Comparison of ENCODE assay signal across 13 cellular contexts in the genomic region with DNA sequence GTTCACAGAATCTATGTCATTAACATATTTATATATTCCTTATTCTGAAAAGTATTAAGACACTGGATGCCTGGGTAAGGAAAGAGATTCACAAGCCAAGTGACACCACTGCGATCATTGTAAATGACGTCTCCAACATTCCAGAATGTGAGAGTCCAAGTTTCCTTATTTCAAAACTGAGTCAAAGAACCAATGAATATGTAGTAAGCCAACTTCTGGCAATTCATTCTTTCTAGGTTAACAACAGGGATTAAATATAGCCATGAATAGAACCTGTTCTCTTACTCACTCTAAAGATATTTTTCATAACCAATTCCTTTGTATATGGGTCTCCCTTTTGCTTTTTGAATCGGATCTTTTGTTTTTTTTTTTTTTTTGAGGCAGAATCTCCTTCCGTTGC. TPM values are rescaled to one million over a fixed set of nuclear protein-coding genes. Genes with fewer than 3 reads are reported as not detected.
A peak's percentile ranks its signal among the peaks of the same experiment; 100 is the strongest.
DNase-seq lines count a peak whose midpoint lies in the region; ATAC-seq and TF ChIP-seq lines count a peak whose summit lies in the region.
"Had no signal": no experiment of that assay in that cellular context is flagged by ENCODE, and none has a peak within 500 bp of the region (broad histone marks: within the 10 kb centered on the region; RNA-seq: fewer than 3 reads in every experiment).

No MANE protein-coding gene starts in this region.

- H3K4me2 ChIP-seq in fibroblast of lung (ENCODE audit: extremely low read depth, insufficient read depth, low read length) = no peak overlapping the region

- CTCF ChIA-PET in BJ (lab: Yijun Ruan, JAX) = interaction anchor here (1.0 to 1.1 kb wide), 2 partner anchors 129 to 150 kb away, joined by 3 read pairs; no protein-coding TSS in a partner anchor

- H3K4me3 ChIP-seq in BJ (ENCODE audit: low read depth, low read length) = no peak overlapping the region
- H3K4me3 ChIP-seq in fibroblast of lung (replicated peaks in 1 of 4; ENCODE audit: control extremely low read depth in 1 of 4, insufficient read depth in 1 of 4, low read depth in 3 of 4, low read length in 4 of 4) = no peak overlapping the region
- H3K4me3 ChIP-seq: SJCRH30 had no signal

- H3K27me3 ChIP-seq in BJ (ENCODE audit: control insufficient read depth, insufficient read depth, low read length) = no peaks in the 10 kb centered on the region
- H3K27me3 ChIP-seq in fibroblast of lung (ENCODE audit: control insufficient read depth, insufficient read depth, low read length) = no peaks in the 10 kb centered on the region
- H3K27me3 ChIP-seq: SJCRH30 had no signal

- peaks cover 95% of the 10 kb centered on the region for H3K79me2 ChIP-seq in fibroblast of lung (ENCODE audit: control insufficient read depth, insufficient read depth, low read length)

- peak overlapping the region; percentile 85 for H3K27ac ChIP-seq in fibroblast of lung (ENCODE audit: insufficient read depth, low read length)
- H3K27ac ChIP-seq in caudate nucleus (ENCODE audit: low read depth, low read length) = no peak overlapping the region
- H3K27ac ChIP-seq: SJCRH30 had no signal

- POLR2A ChIA-PET in BJ (lab: Charles Lee) = no interaction called here

- intact Hi-C loops in sciatic nerve (cut with DNase I) = no loop called here

- H4K20me1 ChIP-seq in fibroblast of lung (ENCODE audit: control insufficient read depth, extremely low read depth, insufficient read depth, low read length) = no peaks in the 10 kb centered on the region

- DNase-seq in BJ (ENCODE audit: low read depth) (peak; percentile 87), fibroblast of lung (ENCODE audit: low read depth in 2 of 2) (peak; percentile 66 to 99), sciatic nerve (ENCODE audit: low spot score) (no peak), NCI-H774 (lab: John Stamatoyannopoulos, UW) (no peak), caudate nucleus (lab: John Stamatoyannopoulos, UW) (no peak), activated gamma-delta T cell treated with Interleukin-2 at 50 U/mL for 16 hours (no peak)
- DNase-seq: activated CD4-positive, alpha-beta T cell treated with anti-CD3 and anti-CD28 coated beads for 4 hours; activated naive CD4-positive, alpha-beta T cell treated with Interleukin-2 at 50 U/mL for 16 hours; CD4-positive, alpha-beta memory T cell; nephron progenitor cell; SJCRH30 had no signal

- ATAC-seq in SK-N-SH treated with all-trans-retinoic acid at 6 μM for 48 hours (peak; percentile 74), sciatic nerve (peak; percentile 59), HG03039 (IDR thresholded peaks at IDR 0.05; ENCODE audit: unreplicated experiment) (no peak)

- H2AFZ ChIP-seq in fibroblast of lung (ENCODE audit: low read length) = no peak overlapping the region

- TF ChIP-seq CTCF in BJ (IDR thresholded peaks at IDR 0.05; ENCODE audit: insufficient read depth, low read depth, low read length) = no peak
- TF ChIP-seq CTCF in fibroblast of lung (conservative IDR thresholded peaks at IDR 0.05 in 1 of 2, IDR thresholded peaks at IDR 0.05 in 1 of 2; ENCODE audit: low read depth in 1 of 2, low read length in 2 of 2) = no peak

- H3K9ac ChIP-seq in fibroblast of lung (ENCODE audit: insufficient read depth, low read length) = no peak overlapping the region

- peaks cover 13% of the 10 kb centered on the region for H3K4me1 ChIP-seq in fibroblast of lung (ENCODE audit: control insufficient read depth, extremely low read depth, insufficient read depth, low read length)
- H3K4me1 ChIP-seq: SJCRH30 had no signal

- peaks cover 7% of the 10 kb centered on the region for H3K36me3 ChIP-seq in BJ (ENCODE audit: control insufficient read depth, insufficient read depth, low read length)
- no peaks in the 10 kb centered on the region for H3K36me3 ChIP-seq in fibroblast of lung (ENCODE audit: control insufficient read depth, insufficient read depth, low read length)

- H3K9me3 ChIP-seq in fibroblast of lung (ENCODE audit: control insufficient read depth, insufficient read depth, low read depth, low read length) = no peaks in the 10 kb centered on the region
- H3K9me3 ChIP-seq: SJCRH30 had no signal

TF ChIP-seq in SK-N-SH treated with all-trans-retinoic acid at 6 μM for 48 hours, 23 proteins besides CTCF, POLR2A, EP300 and RAD21:
- no peak for TF ChIP-seq ISL1 (CRISPR knock-in tag; IDR thresholded peaks at IDR 0.05)
- TF ChIP-seq CSDC2 (CRISPR knock-in tag; IDR thresholded peaks at IDR 0.05) = no peak
- TF ChIP-seq PPARA (CRISPR knock-in tag; IDR thresholded peaks at IDR 0.05; ENCODE audit: borderline replicate concordance) = no peak
- TF ChIP-seq OSR1 (CRISPR knock-in tag; IDR thresholded peaks at IDR 0.05) = no peak
- no peak for TF ChIP-seq ZNF565 (CRISPR knock-in tag; conservative IDR thresholded peaks at IDR 0.05; ENCODE audit: low read depth)
- no peak for TF ChIP-seq ZC3H10 (CRISPR knock-in tag; IDR thresholded peaks at IDR 0.05)
- no peak for TF ChIP-seq ESRRG (CRISPR knock-in tag; IDR thresholded peaks at IDR 0.05)
- no peak for TF ChIP-seq TCF4 (CRISPR knock-in tag; IDR thresholded peaks at IDR 0.05; ENCODE audit: borderline replicate concordance)
- no peak for TF ChIP-seq GLIS3 (CRISPR knock-in tag; IDR thresholded peaks at IDR 0.05)
- TF ChIP-seq, protein P1, sequence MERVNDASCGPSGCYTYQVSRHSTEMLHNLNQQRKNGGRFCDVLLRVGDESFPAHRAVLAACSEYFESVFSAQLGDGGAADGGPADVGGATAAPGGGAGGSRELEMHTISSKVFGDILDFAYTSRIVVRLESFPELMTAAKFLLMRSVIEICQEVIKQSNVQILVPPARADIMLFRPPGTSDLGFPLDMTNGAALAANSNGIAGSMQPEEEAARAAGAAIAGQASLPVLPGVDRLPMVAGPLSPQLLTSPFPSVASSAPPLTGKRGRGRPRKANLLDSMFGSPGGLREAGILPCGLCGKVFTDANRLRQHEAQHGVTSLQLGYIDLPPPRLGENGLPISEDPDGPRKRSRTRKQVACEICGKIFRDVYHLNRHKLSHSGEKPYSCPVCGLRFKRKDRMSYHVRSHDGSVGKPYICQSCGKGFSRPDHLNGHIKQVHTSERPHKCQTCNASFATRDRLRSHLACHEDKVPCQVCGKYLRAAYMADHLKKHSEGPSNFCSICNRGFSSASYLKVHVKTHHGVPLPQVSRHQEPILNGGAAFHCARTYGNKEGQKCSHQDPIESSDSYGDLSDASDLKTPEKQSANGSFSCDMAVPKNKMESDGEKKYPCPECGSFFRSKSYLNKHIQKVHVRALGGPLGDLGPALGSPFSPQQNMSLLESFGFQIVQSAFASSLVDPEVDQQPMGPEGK (CRISPR knock-in tag; IDR thresholded peaks at IDR 0.05; ENCODE audit: borderline replicate concordance) = no peak
- TF ChIP-seq SNAI2 (CRISPR knock-in tag; IDR thresholded peaks at IDR 0.05) = no peak
- TF ChIP-seq, protein P2, sequence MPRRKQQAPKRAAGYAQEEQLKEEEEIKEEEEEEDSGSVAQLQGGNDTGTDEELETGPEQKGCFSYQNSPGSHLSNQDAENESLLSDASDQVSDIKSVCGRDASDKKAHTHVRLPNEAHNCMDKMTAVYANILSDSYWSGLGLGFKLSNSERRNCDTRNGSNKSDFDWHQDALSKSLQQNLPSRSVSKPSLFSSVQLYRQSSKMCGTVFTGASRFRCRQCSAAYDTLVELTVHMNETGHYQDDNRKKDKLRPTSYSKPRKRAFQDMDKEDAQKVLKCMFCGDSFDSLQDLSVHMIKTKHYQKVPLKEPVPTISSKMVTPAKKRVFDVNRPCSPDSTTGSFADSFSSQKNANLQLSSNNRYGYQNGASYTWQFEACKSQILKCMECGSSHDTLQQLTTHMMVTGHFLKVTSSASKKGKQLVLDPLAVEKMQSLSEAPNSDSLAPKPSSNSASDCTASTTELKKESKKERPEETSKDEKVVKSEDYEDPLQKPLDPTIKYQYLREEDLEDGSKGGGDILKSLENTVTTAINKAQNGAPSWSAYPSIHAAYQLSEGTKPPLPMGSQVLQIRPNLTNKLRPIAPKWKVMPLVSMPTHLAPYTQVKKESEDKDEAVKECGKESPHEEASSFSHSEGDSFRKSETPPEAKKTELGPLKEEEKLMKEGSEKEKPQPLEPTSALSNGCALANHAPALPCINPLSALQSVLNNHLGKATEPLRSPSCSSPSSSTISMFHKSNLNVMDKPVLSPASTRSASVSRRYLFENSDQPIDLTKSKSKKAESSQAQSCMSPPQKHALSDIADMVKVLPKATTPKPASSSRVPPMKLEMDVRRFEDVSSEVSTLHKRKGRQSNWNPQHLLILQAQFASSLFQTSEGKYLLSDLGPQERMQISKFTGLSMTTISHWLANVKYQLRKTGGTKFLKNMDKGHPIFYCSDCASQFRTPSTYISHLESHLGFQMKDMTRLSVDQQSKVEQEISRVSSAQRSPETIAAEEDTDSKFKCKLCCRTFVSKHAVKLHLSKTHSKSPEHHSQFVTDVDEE (CRISPR knock-in tag; IDR thresholded peaks at IDR 0.05) = no peak
- no peak for TF ChIP-seq TOX (CRISPR knock-in tag; IDR thresholded peaks at IDR 0.05; ENCODE audit: borderline replicate concordance)
- no peak for TF ChIP-seq ZFP30 (CRISPR knock-in tag; IDR thresholded peaks at IDR 0.05)
- TF ChIP-seq, protein P3, sequence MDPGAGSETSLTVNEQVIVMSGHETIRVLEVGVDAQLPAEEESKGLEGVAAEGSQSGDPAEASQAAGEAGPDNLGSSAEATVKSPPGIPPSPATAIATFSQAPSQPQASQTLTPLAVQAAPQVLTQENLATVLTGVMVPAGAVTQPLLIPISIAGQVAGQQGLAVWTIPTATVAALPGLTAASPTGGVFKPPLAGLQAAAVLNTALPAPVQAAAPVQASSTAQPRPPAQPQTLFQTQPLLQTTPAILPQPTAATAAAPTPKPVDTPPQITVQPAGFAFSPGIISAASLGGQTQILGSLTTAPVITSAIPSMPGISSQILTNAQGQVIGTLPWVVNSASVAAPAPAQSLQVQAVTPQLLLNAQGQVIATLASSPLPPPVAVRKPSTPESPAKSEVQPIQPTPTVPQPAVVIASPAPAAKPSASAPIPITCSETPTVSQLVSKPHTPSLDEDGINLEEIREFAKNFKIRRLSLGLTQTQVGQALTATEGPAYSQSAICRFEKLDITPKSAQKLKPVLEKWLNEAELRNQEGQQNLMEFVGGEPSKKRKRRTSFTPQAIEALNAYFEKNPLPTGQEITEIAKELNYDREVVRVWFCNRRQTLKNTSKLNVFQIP (CRISPR knock-in tag; IDR thresholded peaks at IDR 0.05; ENCODE audit: borderline replicate concordance, low read depth) = no peak
- no peak for TF ChIP-seq RARB (CRISPR knock-in tag; IDR thresholded peaks at IDR 0.05)
TF ChIP-seq in SK-N-SH treated with all-trans-retinoic acid at 6 μM for 48 hours: peak in this region for 0.

RNA-seq across cellular contexts. Expression of gene RAI14, which starts 18.1 kb away (rescaled TPM):
- polyA plus RNA-seq in BJ (2011; rRNA removed) (116 and 183 TPM in 2 replicates), fibroblast of lung (98.7 and 128 TPM in 2 replicates)
- 179 and 210 TPM in 2 replicates for polyA minus RNA-seq in BJ (2011; rRNA and poly(A)+ RNA removed)
- total RNA-seq in fibroblast of lung (82.7 and 125 TPM in 2 replicates), sciatic nerve (147 TPM)
- polyA plus RNA-seq in fibroblast of lung (2012) = 98.4 and 101 TPM in 2 replicates
- polyA minus RNA-seq in fibroblast of lung (ENCODE audit: low replicate concordance) = 542 and 706 TPM in 2 replicates

Comparison
In these comparisons a context has a peak if more than half of its experiments do, and no peak if none do; other contexts are left out.
1. DNase-seq: peak in BJ (single experiment) and fibroblast of lung (2 of 2); none in sciatic nerve (single experiment), NCI-H774 (single experiment), caudate nucleus (0 of 61) and activated gamma-delta T cell treated with Interleukin-2 at 50 U/mL for 16 hours (single experiment).